Comparison of ENCODE assay signal across 17 cellular contexts in the genomic region with DNA sequence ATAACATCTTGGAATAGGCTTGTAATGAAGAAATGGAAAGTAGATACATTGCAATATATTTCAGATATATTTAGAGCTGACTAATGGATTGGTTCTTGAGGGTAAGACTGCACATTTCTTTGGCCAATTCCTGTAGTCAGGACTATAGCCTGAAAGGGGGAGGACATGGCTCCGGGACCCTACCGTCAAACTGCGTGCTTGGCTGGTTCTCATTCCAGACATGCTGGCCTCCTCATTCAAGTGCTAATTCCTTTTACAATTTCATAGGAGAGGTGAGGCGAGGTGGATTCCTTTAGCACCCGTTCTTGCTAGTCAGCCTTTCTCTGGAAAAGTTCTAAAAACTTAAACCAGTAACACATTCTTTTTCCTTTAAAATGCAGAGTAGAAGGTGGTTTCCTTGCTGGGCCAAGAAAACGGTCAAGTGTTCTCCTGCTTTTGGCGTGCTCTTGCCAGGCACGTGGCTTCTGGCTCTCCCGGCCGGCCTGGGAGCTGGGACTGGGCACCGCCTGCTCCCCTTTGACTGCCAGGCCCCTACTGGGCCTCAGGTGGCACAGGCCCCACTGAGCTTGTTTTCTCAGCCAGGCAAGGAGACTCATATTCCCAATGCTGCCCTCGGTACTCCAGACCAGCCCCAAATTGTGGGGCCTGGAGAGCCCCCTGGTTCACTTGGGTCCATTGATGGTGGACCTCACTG.
DNase-seq lines count a peak whose midpoint lies in the region; ATAC-seq, FAIRE-seq and TF ChIP-seq lines count a peak whose summit lies in the region.
"Had no signal": no experiment of that assay in that cellular context is flagged by ENCODE, and none has a peak within 500 bp of the region (broad histone marks: within the 10 kb centered on the region; RNA-seq: fewer than 3 reads in every experiment).

No MANE protein-coding gene starts in this region.

- no peaks in the 10 kb centered on the region for H3K79me2 ChIP-seq in H1 (ENCODE audit: control insufficient read depth in 1 of 2, insufficient read depth in 2 of 2, low read length in 2 of 2)

- POLR2A ChIA-PET in H1 (lab: Charles Lee; ENCODE audit: partially characterized antibody) = interaction anchor here (0.6 kb wide), 1 partner anchor 37 kb away, joined by 3 read pairs; no protein-coding TSS in a partner anchor

- H2AK5ac ChIP-seq in H1 (ENCODE audit: low read depth, low read length) (no peak overlapping the region), neuronal stem cell (ENCODE audit: low read depth, low read length) (no peak overlapping the region)

- no peak overlapping the region for H2BK5ac ChIP-seq in H1 (ENCODE audit: low read depth, low read length)
- peak overlapping the region; percentile 20 for H2BK5ac ChIP-seq in neuronal stem cell (ENCODE audit: low read length)

- H2BK20ac ChIP-seq in H1 (ENCODE audit: low read length) = no peak overlapping the region

- H2BK12ac ChIP-seq in H1 (ENCODE audit: low read depth, low read length) (no peak overlapping the region), neuronal stem cell (ENCODE audit: low read length) (no peak overlapping the region)

- no peaks in the 10 kb centered on the region for H3K36me3 ChIP-seq in HUES64 (ENCODE audit: insufficient read depth, low read length)
- peaks cover 0 to 3% (median 0%) of the 10 kb centered on the region in 4 experiments; a peak in 1 of 8 replicates for H3K36me3 ChIP-seq in H1 (ENCODE audit: control insufficient read depth in 2 of 4, insufficient read depth in 4 of 4, low read length in 3 of 4)
- H3K36me3 ChIP-seq in neuronal stem cell (replicated peaks in 1 of 2; ENCODE audit: control insufficient read depth in 2 of 2, insufficient read depth in 2 of 2, low read length in 2 of 2) = no peaks in the 10 kb centered on the region
- H3K36me3 ChIP-seq in vagina = no peaks in the 10 kb centered on the region

- H4K5ac ChIP-seq in H1 (ENCODE audit: insufficient read length, low read depth, low read length) = no peak overlapping the region

- no peak for TF ChIP-seq POLR2A in H1 (IDR thresholded peaks at IDR 0.05; ENCODE audit: control extremely low read depth in 1 of 2, low read depth in 2 of 2, low read length in 2 of 2)
- TF ChIP-seq POLR2A in vagina (IDR thresholded peaks at IDR 0.05) = no peak

- H3K9ac ChIP-seq in HUES64 (ENCODE audit: low read depth, low read length) (no peak overlapping the region), H1 (replicated peaks in 1 of 4; ENCODE audit: extremely low read depth in 1 of 4, low read depth in 3 of 4, low read length in 3 of 4) (no peak overlapping the region), neuronal stem cell (ENCODE audit: low read depth, low read length, poor library complexity) (no peak overlapping the region)

- H2BK15ac ChIP-seq in H1 (ENCODE audit: low read length) (no peak overlapping the region), neuronal stem cell (ENCODE audit: low read length) (no peak overlapping the region)

- peaks cover 14% of the 10 kb centered on the region for H3K9me3 ChIP-seq in HUES64 (ENCODE audit: insufficient read depth, low read depth, low read length)
- peaks cover 11 to 15% of the 10 kb centered on the region in 2 experiments; a peak in 3 of 4 replicates for H3K9me3 ChIP-seq in H1 (ENCODE audit: insufficient read depth in 2 of 2, low read depth in 1 of 2, low read length in 1 of 2)
- H3K9me3 ChIP-seq in neuronal stem cell (replicated peaks in 1 of 2; ENCODE audit: control insufficient read depth in 2 of 2, insufficient read depth in 1 of 2, low read depth in 1 of 2, low read length in 2 of 2) = peaks cover 0 to 8% of the 10 kb centered on the region in 2 donors
- H3K9me3 ChIP-seq in vagina = peaks cover 4% of the 10 kb centered on the region
- H3K9me3 ChIP-seq: Caco-2 had no signal

- CTCF ChIA-PET in H1 (lab: Charles Lee; ENCODE audit: partially characterized antibody) = no interaction called here

- H4K91ac ChIP-seq in H1 (replicated peaks; ENCODE audit: insufficient read length, low read length) (no peak overlapping the region), neuronal stem cell (ENCODE audit: low read depth, low read length, poor library complexity) (no peak overlapping the region)

- TF ChIP-seq RAD21 in H1 (IDR thresholded peaks at IDR 0.05 in 1 of 2, conservative IDR thresholded peaks at IDR 0.05 in 1 of 2; ENCODE audit: low read depth in 2 of 2, low read length in 2 of 2) = no peak

- no peaks in the 10 kb centered on the region for H3K27me3 ChIP-seq in HUES64 (ENCODE audit: insufficient read depth, low read length)
- no peaks in the 10 kb centered on the region for H3K27me3 ChIP-seq in H1 (replicated peaks in 1 of 4; ENCODE audit: control insufficient read depth in 3 of 4, extremely low read depth in 1 of 4, insufficient read depth in 3 of 4, low read length in 3 of 4)
- no peaks in the 10 kb centered on the region for H3K27me3 ChIP-seq in neuronal stem cell (ENCODE audit: control insufficient read depth in 3 of 3, insufficient read depth in 3 of 3, low read depth in 1 of 3, low read length in 3 of 3)
- H3K27me3 ChIP-seq in vagina = no peaks in the 10 kb centered on the region

- intact Hi-C loops in vagina (cut with DNase I) = no loop called here

- no peak overlapping the region for H3K56ac ChIP-seq in H1 (replicated peaks; ENCODE audit: insufficient read length, low read depth, low read length)

- H3K4ac ChIP-seq in H1 (replicated peaks; ENCODE audit: insufficient read length, low read depth, low read length) = no peak overlapping the region
- no peak overlapping the region for H3K4ac ChIP-seq in neuronal stem cell (ENCODE audit: low read length)

- H2AFZ ChIP-seq in H1 (ENCODE audit: low read length) (no peak overlapping the region), neuronal stem cell (ENCODE audit: low read length) (no peak overlapping the region)

- H3K14ac ChIP-seq in H1 (ENCODE audit: insufficient read length) (no peak overlapping the region), neuronal stem cell (ENCODE audit: low read length) (no peak overlapping the region)

- no peak for TF ChIP-seq CTCF in H1 (IDR thresholded peaks at IDR 0.05; ENCODE audit: control extremely low read depth in 1 of 3, insufficient read depth in 1 of 3, low read depth in 1 of 3, low read length in 3 of 3)
- no peak for TF ChIP-seq CTCF in vagina (IDR thresholded peaks at IDR 0.05)

- H3K27ac ChIP-seq in HUES64 (ENCODE audit: low read depth, low read length) (peak overlapping the region; percentile 35; the same call in 1 of the 2 replicates), H1 (ENCODE audit: low read depth, low read length) (no peak overlapping the region), neuronal stem cell (replicated peaks; ENCODE audit: low read length) (no peak overlapping the region), vagina (no peak overlapping the region)
- H3K27ac ChIP-seq: 22Rv1 had no signal

- H3K4me2 ChIP-seq in H1 (ENCODE audit: insufficient read depth in 1 of 2, low read depth in 2 of 2, low read length in 2 of 2) (no peak overlapping the region), neuronal stem cell (ENCODE audit: insufficient read depth, low read length, poor library complexity, severe bottlenecking) (no peak overlapping the region)

- no peak for TF ChIP-seq EP300 in H1 (IDR thresholded peaks at IDR 0.05; ENCODE audit: borderline replicate concordance in 1 of 2, low read depth in 2 of 2, low read length in 2 of 2)

- H3K18ac ChIP-seq in H1 (ENCODE audit: extremely low read depth, low read length) (peak overlapping the region; percentile 16; the same call in 1 of the 2 replicates), neuronal stem cell (ENCODE audit: low read length) (no peak overlapping the region)

- WGBS in HUES64 = 58% methylated on average over 11 of the region's 12 CpGs
- 68% methylated on average over 12 of the region's 12 CpGs; no CpG with 5 or more reads in 1 of the 2 experiments for WGBS in H1 (ENCODE audit: extremely low coverage in 1 of 2, insufficient coverage in 1 of 2, insufficient read length in 1 of 2, insufficient replicate concordance in 2 of 2, low coverage in 1 of 2, low lambda C conversion rate in 2 of 2, missing lambda C conversion rate in 1 of 2), 2 experiments
- no CpG with 5 or more reads among the region's 12 CpGs for WGBS in neuronal stem cell (ENCODE audit: extremely low coverage in 2 of 2, insufficient read length in 2 of 2, insufficient replicate concordance in 1 of 2), 2 donors

- peak; percentile 13 for DNase-seq in ELF-1 (ENCODE audit: low read depth, low spot score)
- no peak for DNase-seq in H1 (ENCODE audit: low read depth in 1 of 2, low spot score in 2 of 2)
- no peak for DNase-seq in neuronal stem cell (ENCODE audit: low spot score)
- DNase-seq in vagina (ENCODE audit: extremely low spot score in 2 of 2) = no peak
- DNase-seq in DMS79 treated with DMSO at 0.1 percent for 48 hours (lab: John Stamatoyannopoulos, UW) = no peak
- DNase-seq: Caco-2; CD8-positive, alpha-beta memory T cell; GOT3; HCEC 1CT; HFFc6 had no signal

- H3K79me1 ChIP-seq in H1 (ENCODE audit: low read depth, low read length) (no peaks in the 10 kb centered on the region), neuronal stem cell (ENCODE audit: low read depth, low read length) (no peaks in the 10 kb centered on the region)

- no peak overlapping the region for H3K23ac ChIP-seq in H1 (ENCODE audit: insufficient read length)
- H3K23ac ChIP-seq in neuronal stem cell (ENCODE audit: low read depth, low read length, poor library complexity) = no peak overlapping the region

- peaks cover 10% of the 10 kb centered on the region for H3K4me1 ChIP-seq in HUES64 (ENCODE audit: insufficient read depth, low read length)
- H3K4me1 ChIP-seq in H1 (replicated peaks in 1 of 4; ENCODE audit: control insufficient read depth in 3 of 4, insufficient read depth in 4 of 4, low read length in 3 of 4) = peaks cover 0 to 8% (median 5%) of the 10 kb centered on the region in 4 experiments; a peak in 6 of 7 replicates
- H3K4me1 ChIP-seq in neuronal stem cell (ENCODE audit: control insufficient read depth in 2 of 2, insufficient read depth in 1 of 2, low read depth in 1 of 2, low read length in 2 of 2) = peaks cover 0 to 2% of the 10 kb centered on the region in 2 donors
- no peaks in the 10 kb centered on the region for H3K4me1 ChIP-seq in vagina
- H3K4me1 ChIP-seq: Caco-2 had no signal

- FAIRE-seq in H1 (lab: Jason Lieb, UNC) = no peak
- FAIRE-seq: GM12878, GM18507, HTR-8/SVneo, K562 had no signal

- no peaks in the 10 kb centered on the region for H4K20me1 ChIP-seq in H1 (replicated peaks in 1 of 2; ENCODE audit: control insufficient read depth in 1 of 2, insufficient read depth in 2 of 2, low read length in 2 of 2)

- H3K4me3 ChIP-seq in HUES64 (ENCODE audit: low read length) = no peak overlapping the region
- H3K4me3 ChIP-seq in H1 (ENCODE audit: extremely low read depth in 1 of 4, insufficient read depth in 2 of 4, low read depth in 3 of 4, low read length in 4 of 4) = no peak overlapping the region
- H3K4me3 ChIP-seq in neuronal stem cell (ENCODE audit: low read length in 2 of 2) = no peak overlapping the region
- H3K4me3 ChIP-seq in vagina = no peak overlapping the region
- H3K4me3 ChIP-seq: GM12878, K562 had no signal

- no peaks in the 10 kb centered on the region for H3K23me2 ChIP-seq in H1 (ENCODE audit: low read depth, low read length)

- H4K8ac ChIP-seq in H1 (ENCODE audit: extremely low read depth, insufficient read depth, low read length) (no peak overlapping the region), neuronal stem cell (ENCODE audit: low read depth, low read length) (no peak overlapping the region)

- H2BK120ac ChIP-seq in H1 (replicated peaks; ENCODE audit: low read depth, low read length) (no peak overlapping the region), neuronal stem cell (ENCODE audit: low read depth, low read length) (no peak overlapping the region)

- no peak for ATAC-seq in GM18868 (IDR thresholded peaks at IDR 0.05; ENCODE audit: unreplicated experiment)
- ATAC-seq: GM12878, K562 had no signal
